In genomic region chr10:72455889-72456588, GRCh38 we compare ENCODE assay signal across 17 cellular contexts.
DNase-seq lines count a peak whose midpoint lies in the region; ATAC-seq and TF ChIP-seq lines count a peak whose summit lies in the region.
"Had no signal": no experiment of that assay in that cellular context is flagged by ENCODE, and none has a peak within 500 bp of the region (broad histone marks: within the 10 kb centered on the region; RNA-seq: fewer than 3 reads in every experiment).

No MANE protein-coding gene starts in this region.

- peaks cover 6% of the 10 kb centered on the region; the same call in 1 of the 2 replicates for H3K4me1 ChIP-seq in GM23248 (ENCODE audit: insufficient read depth)
- H3K4me1 ChIP-seq in naive thymus-derived CD4-positive, alpha-beta T cell (ENCODE audit: control insufficient read depth in 2 of 2, insufficient read depth in 2 of 2, low read length in 2 of 2), result no peaks in the 10 kb centered on the region

- H3K36me3 Mint-ChIP-seq in nephron (ENCODE audit: low read depth), result peaks cover 19% of the 10 kb centered on the region
- H3K36me3 Mint-ChIP-seq in naive thymus-derived CD4-positive, alpha-beta T cell, result peaks cover 0 to 34% (median 29%) of the 10 kb centered on the region in 5 donors

- TF ChIP-seq CTCF in NB4 (IDR thresholded peaks at IDR 0.05; ENCODE audit: low read depth, low read length), result no peak
- TF ChIP-seq CTCF in nephron (IDR thresholded peaks at IDR 0.05; ENCODE audit: unreplicated experiment in 3 of 3), result no peak

- intact Hi-C loops in naive thymus-derived CD4-positive, alpha-beta T cell (cut with micrococcal nuclease), result no loop called here

- DNase-seq in GM23248, result peak; percentile 57
- DNase-seq in NB4 (ENCODE audit: low read depth), result peak; percentile 84
- DNase-seq in cerebellar cortex (ENCODE audit: low spot score), result peak; percentile 28
- no peak for DNase-seq in RKO (ENCODE audit: low spot score)
- no peak for DNase-seq in naive thymus-derived CD4-positive, alpha-beta T cell
- DNase-seq: activated CD4-positive, alpha-beta T cell treated with anti-CD3 and anti-CD28 coated beads for 4 hours; activated naive CD4-positive, alpha-beta T cell; Calu3; hypothalamus; naive thymus-derived CD8-positive, alpha-beta T cell; NCI-H1930; RPMI8226 had no signal

- in situ Hi-C loops in GM23248 (cut with MboI), result no loop called here

- no peak overlapping the region for H3K4me3 ChIP-seq in GM23248
- no peak overlapping the region for H3K4me3 ChIP-seq in NB4 (ENCODE audit: low read depth, low read length)
- H3K4me3 ChIP-seq in naive thymus-derived CD4-positive, alpha-beta T cell (ENCODE audit: low read length), result no peak overlapping the region
- H3K4me3 ChIP-seq: GM12878 had no signal

- no peak overlapping the region for H2AFZ ChIP-seq in GM23248

- CTCF ChIA-PET in naive thymus-derived CD4-positive, alpha-beta T cell (lab: Charles Lee), result no interaction called here

- no peak for TF ChIP-seq POLR2A in NB4 (IDR thresholded peaks at IDR 0.05; ENCODE audit: extremely low read depth, insufficient read length)

- no peaks in the 10 kb centered on the region for H3K36me3 ChIP-seq in GM23248 (ENCODE audit: low read depth)
- no peaks in the 10 kb centered on the region for H3K36me3 ChIP-seq in naive thymus-derived CD4-positive, alpha-beta T cell (ENCODE audit: control insufficient read depth in 2 of 3, insufficient read depth in 3 of 3, low read length in 3 of 3)

- H3K9me3 ChIP-seq in GM23248 (ENCODE audit: low read depth), result no peaks in the 10 kb centered on the region
- no peaks in the 10 kb centered on the region for H3K9me3 ChIP-seq in naive thymus-derived CD4-positive, alpha-beta T cell (ENCODE audit: control insufficient read depth in 2 of 3, low read length in 3 of 3)

- H3K79me2 ChIP-seq in GM23248 (ENCODE audit: insufficient read depth), result no peaks in the 10 kb centered on the region

- no peak overlapping the region for H3K27ac ChIP-seq in GM23248
- H3K27ac ChIP-seq in naive thymus-derived CD4-positive, alpha-beta T cell (ENCODE audit: low read depth, low read length), result no peak overlapping the region

- H3K27ac Mint-ChIP-seq in nephron, result peak overlapping the region; percentile 20 to 67 (median 39)
- H3K27ac Mint-ChIP-seq in naive thymus-derived CD4-positive, alpha-beta T cell, result no peak overlapping the region
- H3K27ac Mint-ChIP-seq: stimulated activated naive CD8-positive, alpha-beta T cell treated with anti-CD3 and anti-CD28 coated beads, Interleukin-15, Interleukin-2, amounts not matched to agents 100 ng/mL and 50 ng/mL, for 24 hours had no signal

- H3K9me2 ChIP-seq in GM23248 (ENCODE audit: insufficient read depth), result no peaks in the 10 kb centered on the region

- no peaks in the 10 kb centered on the region for H3K27me3 Mint-ChIP-seq in nephron (ENCODE audit: low read depth)
- no peaks in the 10 kb centered on the region for H3K27me3 Mint-ChIP-seq in naive thymus-derived CD4-positive, alpha-beta T cell
- H3K27me3 Mint-ChIP-seq: naive thymus-derived CD8-positive, alpha-beta T cell; stimulated activated naive CD8-positive, alpha-beta T cell treated with anti-CD3 and anti-CD28 coated beads, Interleukin-15, Interleukin-2, amounts not matched to agents 100 ng/mL and 50 ng/mL, for 24 hours had no signal

- no peak overlapping the region for H3K4me3 Mint-ChIP-seq in nephron
- H3K4me3 Mint-ChIP-seq in naive thymus-derived CD4-positive, alpha-beta T cell, result no peak overlapping the region
- H3K4me3 Mint-ChIP-seq: naive thymus-derived CD8-positive, alpha-beta T cell; stimulated activated naive CD8-positive, alpha-beta T cell treated with anti-CD3 and anti-CD28 coated beads, Interleukin-15, Interleukin-2, amounts not matched to agents 100 ng/mL and 50 ng/mL, for 24 hours had no signal

- ATAC-seq in GM18909 (IDR thresholded peaks at IDR 0.05; ENCODE audit: poor library complexity, unreplicated experiment), result no peak
- ATAC-seq in naive thymus-derived CD4-positive, alpha-beta T cell, result no peak
- no peak for ATAC-seq in GM18519 (IDR thresholded peaks at IDR 0.05; ENCODE audit: low FRiP score, unreplicated experiment)
- ATAC-seq: GM12878; naive thymus-derived CD8-positive, alpha-beta T cell had no signal

- POLR2A ChIA-PET in naive thymus-derived CD4-positive, alpha-beta T cell (lab: Charles Lee), result no interaction called here

- no peak overlapping the region for H3K4me2 ChIP-seq in GM23248 (ENCODE audit: unreplicated experiment)

- no peaks in the 10 kb centered on the region for H3K27me3 ChIP-seq in GM23248 (replicated peaks; ENCODE audit: insufficient read depth)
- no peaks in the 10 kb centered on the region for H3K27me3 ChIP-seq in naive thymus-derived CD4-positive, alpha-beta T cell (ENCODE audit: control insufficient read depth in 2 of 2, insufficient read depth in 2 of 2, low read length in 2 of 2)

- H3K9ac ChIP-seq in GM23248, result no peak overlapping the region

- H3F3A ChIP-seq in GM23248 (ENCODE audit: insufficient read depth), result no peaks in the 10 kb centered on the region

- 42 to 46% methylated on average over 3 of the region's 3 CpGs for WGBS in GM23248 (ENCODE audit: low coverage in 1 of 2, low lambda C conversion rate in 2 of 2, missing lambda C conversion rate in 2 of 2), 2 experiments

- no peaks in the 10 kb centered on the region for H3K9me3 Mint-ChIP-seq in nephron
- H3K9me3 Mint-ChIP-seq in naive thymus-derived CD4-positive, alpha-beta T cell, result no peaks in the 10 kb centered on the region
- H3K9me3 Mint-ChIP-seq: naive thymus-derived CD8-positive, alpha-beta T cell; stimulated activated naive CD8-positive, alpha-beta T cell treated with anti-CD3 and anti-CD28 coated beads, Interleukin-15, Interleukin-2, amounts not matched to agents 100 ng/mL and 50 ng/mL, for 24 hours had no signal

- H3K4me1 Mint-ChIP-seq in nephron, result peaks cover 23% of the 10 kb centered on the region
- H3K4me1 Mint-ChIP-seq in naive thymus-derived CD4-positive, alpha-beta T cell, result peaks cover 0 to 5% (median 0%) of the 10 kb centered on the region in 7 donors

- H4K20me1 ChIP-seq in GM23248 (ENCODE audit: insufficient read depth), result no peaks in the 10 kb centered on the region

Comparison
In these comparisons a context has a peak if more than half of its experiments do, and no peak if none do; other contexts are left out.
1. DNase-seq: peak in GM23248 (single experiment), NB4 (single experiment) and cerebellar cortex (single experiment); none in RKO (single experiment) and naive thymus-derived CD4-positive, alpha-beta T cell (0 of 9).
2. H3K27ac Mint-ChIP-seq: peak in nephron (3 of 3); none in naive thymus-derived CD4-positive, alpha-beta T cell (0 of 9).